Comparison of ENCODE assay signal across 1 cellular context in genomic region chr22:27630754-27631153, GRCh38.
TF ChIP-seq lines count a peak whose summit lies in the region.

No MANE protein-coding gene starts in this region.

TF ChIP-seq in GM23338, 12 proteins besides CTCF, POLR2A, EP300 and RAD21 (continued from another document):
- no peak for TF ChIP-seq ETS1 (IDR thresholded peaks at IDR 0.05)
- no peak for TF ChIP-seq EZH2phosphoT487 (IDR thresholded peaks at IDR 0.05; ENCODE audit: unreplicated experiment)
- no peak for TF ChIP-seq JUNB (IDR thresholded peaks at IDR 0.05; ENCODE audit: unreplicated experiment)
- TF ChIP-seq, protein P1, sequence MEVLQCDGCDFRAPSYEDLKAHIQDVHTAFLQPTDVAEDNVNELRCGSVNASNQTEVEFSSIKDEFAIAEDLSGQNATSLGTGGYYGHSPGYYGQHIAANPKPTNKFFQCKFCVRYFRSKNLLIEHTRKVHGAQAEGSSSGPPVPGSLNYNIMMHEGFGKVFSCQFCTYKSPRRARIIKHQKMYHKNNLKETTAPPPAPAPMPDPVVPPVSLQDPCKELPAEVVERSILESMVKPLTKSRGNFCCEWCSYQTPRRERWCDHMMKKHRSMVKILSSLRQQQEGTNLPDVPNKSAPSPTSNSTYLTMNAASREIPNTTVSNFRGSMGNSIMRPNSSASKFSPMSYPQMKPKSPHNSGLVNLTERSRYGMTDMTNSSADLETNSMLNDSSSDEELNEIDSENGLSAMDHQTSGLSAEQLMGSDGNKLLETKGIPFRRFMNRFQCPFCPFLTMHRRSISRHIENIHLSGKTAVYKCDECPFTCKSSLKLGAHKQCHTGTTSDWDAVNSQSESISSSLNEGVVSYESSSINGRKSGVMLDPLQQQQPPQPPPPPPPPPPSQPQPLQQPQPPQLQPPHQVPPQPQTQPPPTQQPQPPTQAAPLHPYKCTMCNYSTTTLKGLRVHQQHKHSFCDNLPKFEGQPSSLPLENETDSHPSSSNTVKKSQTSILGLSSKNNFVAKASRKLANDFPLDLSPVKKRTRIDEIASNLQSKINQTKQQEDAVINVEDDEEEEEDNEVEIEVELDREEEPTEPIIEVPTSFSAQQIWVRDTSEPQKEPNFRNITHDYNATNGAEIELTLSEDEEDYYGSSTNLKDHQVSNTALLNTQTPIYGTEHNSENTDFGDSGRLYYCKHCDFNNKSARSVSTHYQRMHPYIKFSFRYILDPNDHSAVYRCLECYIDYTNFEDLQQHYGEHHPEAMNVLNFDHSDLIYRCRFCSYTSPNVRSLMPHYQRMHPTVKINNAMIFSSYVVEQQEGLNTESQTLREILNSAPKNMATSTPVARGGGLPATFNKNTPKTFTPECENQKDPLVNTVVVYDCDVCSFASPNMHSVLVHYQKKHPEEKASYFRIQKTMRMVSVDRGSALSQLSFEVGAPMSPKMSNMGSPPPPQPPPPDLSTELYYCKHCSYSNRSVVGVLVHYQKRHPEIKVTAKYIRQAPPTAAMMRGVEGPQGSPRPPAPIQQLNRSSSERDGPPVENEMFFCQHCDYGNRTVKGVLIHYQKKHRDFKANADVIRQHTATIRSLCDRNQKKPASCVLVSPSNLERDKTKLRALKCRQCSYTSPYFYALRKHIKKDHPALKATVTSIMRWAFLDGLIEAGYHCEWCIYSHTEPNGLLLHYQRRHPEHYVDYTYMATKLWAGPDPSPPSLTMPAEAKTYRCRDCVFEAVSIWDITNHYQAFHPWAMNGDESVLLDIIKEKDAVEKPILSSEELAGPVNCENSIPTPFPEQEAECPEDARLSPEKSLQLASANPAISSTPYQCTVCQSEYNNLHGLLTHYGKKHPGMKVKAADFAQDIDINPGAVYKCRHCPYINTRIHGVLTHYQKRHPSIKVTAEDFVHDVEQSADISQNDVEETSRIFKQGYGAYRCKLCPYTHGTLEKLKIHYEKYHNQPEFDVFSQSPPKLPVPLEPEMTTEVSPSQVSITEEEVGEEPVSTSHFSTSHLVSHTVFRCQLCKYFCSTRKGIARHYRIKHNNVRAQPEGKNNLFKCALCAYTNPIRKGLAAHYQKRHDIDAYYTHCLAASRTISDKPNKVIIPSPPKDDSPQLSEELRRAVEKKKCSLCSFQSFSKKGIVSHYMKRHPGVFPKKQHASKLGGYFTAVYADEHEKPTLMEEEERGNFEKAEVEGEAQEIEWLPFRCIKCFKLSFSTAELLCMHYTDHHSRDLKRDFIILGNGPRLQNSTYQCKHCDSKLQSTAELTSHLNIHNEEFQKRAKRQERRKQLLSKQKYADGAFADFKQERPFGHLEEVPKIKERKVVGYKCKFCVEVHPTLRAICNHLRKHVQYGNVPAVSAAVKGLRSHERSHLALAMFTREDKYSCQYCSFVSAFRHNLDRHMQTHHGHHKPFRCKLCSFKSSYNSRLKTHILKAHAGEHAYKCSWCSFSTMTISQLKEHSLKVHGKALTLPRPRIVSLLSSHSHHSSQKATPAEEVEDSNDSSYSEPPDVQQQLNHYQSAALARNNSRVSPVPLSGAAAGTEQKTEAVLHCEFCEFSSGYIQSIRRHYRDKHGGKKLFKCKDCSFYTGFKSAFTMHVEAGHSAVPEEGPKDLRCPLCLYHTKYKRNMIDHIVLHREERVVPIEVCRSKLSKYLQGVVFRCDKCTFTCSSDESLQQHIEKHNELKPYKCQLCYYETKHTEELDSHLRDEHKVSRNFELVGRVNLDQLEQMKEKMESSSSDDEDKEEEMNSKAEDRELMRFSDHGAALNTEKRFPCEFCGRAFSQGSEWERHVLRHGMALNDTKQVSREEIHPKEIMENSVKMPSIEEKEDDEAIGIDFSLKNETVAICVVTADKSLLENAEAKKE (CRISPR knock-in tag; IDR thresholded peaks at IDR 0.05), result no peak
